ENCODE assay signal across 14 cellular contexts in genomic region chr7:28103984-28104628, GRCh38.
A peak's percentile ranks its signal among the peaks of the same experiment; 100 is the strongest.
DNase-seq lines count a peak whose midpoint lies in the region; ATAC-seq, FAIRE-seq and TF ChIP-seq lines count a peak whose summit lies in the region.
"Had no signal": no experiment of that assay in that cellular context is flagged by ENCODE, and none has a peak within 500 bp of the region (broad histone marks: within the 10 kb centered on the region; RNA-seq: fewer than 3 reads in every experiment).

No MANE protein-coding gene starts in this region.

- TF ChIP-seq POLR2A in body of pancreas (IDR thresholded peaks at IDR 0.05) = no peak
- TF ChIP-seq POLR2A in vagina (IDR thresholded peaks at IDR 0.05) = no peak

- H3K4me3 Mint-ChIP-seq in stimulated activated naive CD8-positive, alpha-beta T cell treated with anti-CD3 and anti-CD28 coated beads, Interleukin-15, amount 100 ng/mL, for 72 hours = no peak overlapping the region
- H3K4me3 Mint-ChIP-seq in memory B cell = no peak overlapping the region

- H3K4me1 ChIP-seq in body of pancreas (peaks cover 18% of the 10 kb centered on the region), vagina (peaks cover 60% of the 10 kb centered on the region)

- H3K9me3 ChIP-seq in body of pancreas (no peaks in the 10 kb centered on the region), vagina (no peaks in the 10 kb centered on the region)
- H3K9me3 ChIP-seq: neutrophil had no signal

- H3K36me3 Mint-ChIP-seq in memory B cell = peaks cover 12% of the 10 kb centered on the region

- H3K27ac ChIP-seq in body of pancreas = no peak overlapping the region
- peak overlapping the region; percentile 71 for H3K27ac ChIP-seq in vagina
- H3K27ac ChIP-seq: neutrophil had no signal

- intact Hi-C loops in body of pancreas (cut with DNase I) = no loop called here
- intact Hi-C loops in vagina (cut with DNase I) = no loop called here

- H3K9me3 Mint-ChIP-seq in stimulated activated naive CD8-positive, alpha-beta T cell treated with anti-CD3 and anti-CD28 coated beads, Interleukin-15, amount 100 ng/mL, for 72 hours = no peaks in the 10 kb centered on the region
- no peaks in the 10 kb centered on the region for H3K9me3 Mint-ChIP-seq in memory B cell

- WGBS in body of pancreas, 2 donors = 41 to 45% methylated on average over 3 of the region's 3 CpGs

- H3K4me3 ChIP-seq in body of pancreas (no peak overlapping the region), vagina (no peak overlapping the region)

- H3K36me3 ChIP-seq in body of pancreas (replicated peaks in 1 of 2; ENCODE audit: insufficient read depth in 1 of 2, low read depth in 2 of 2) (no peaks in the 10 kb centered on the region), vagina (no peaks in the 10 kb centered on the region)
- H3K36me3 ChIP-seq: neutrophil had no signal

- H3K4me1 Mint-ChIP-seq in stimulated activated naive CD8-positive, alpha-beta T cell treated with anti-CD3 and anti-CD28 coated beads, Interleukin-15, amount 100 ng/mL, for 72 hours = peaks cover 27% of the 10 kb centered on the region
- H3K4me1 Mint-ChIP-seq in memory B cell = peaks cover 28% of the 10 kb centered on the region

- no peak for FAIRE-seq in D721Med (lab: Jason Lieb, UNC)

- H3K27me3 ChIP-seq in body of pancreas (no peaks in the 10 kb centered on the region), vagina (no peaks in the 10 kb centered on the region)
- H3K27me3 ChIP-seq: neutrophil had no signal

- peak overlapping the region; percentile 21 to 59 for H3K27ac Mint-ChIP-seq in stimulated activated naive CD8-positive, alpha-beta T cell treated with anti-CD3 and anti-CD28 coated beads, Interleukin-15, amount 100 ng/mL, for 72 hours
- peak overlapping the region; percentile 60 for H3K27ac Mint-ChIP-seq in memory B cell

- no peak for ATAC-seq in stimulated activated naive CD8-positive, alpha-beta T cell treated with anti-CD3 and anti-CD28 coated beads, Interleukin-15, amount 100 ng/mL, for 72 hours
- ATAC-seq in stimulated activated naive CD8-positive, alpha-beta T cell treated with anti-CD3 and anti-CD28 coated beads, Interleukin-15, Interleukin-2, amounts not matched to agents 100 U/mL and 50 U/mL, for 24 hours = no peak
- ATAC-seq in body of pancreas (peak; percentile 27), memory B cell (ENCODE audit: low read depth) (no peak)
- ATAC-seq: left colon had no signal

- DNase-seq in stimulated activated naive CD8-positive, alpha-beta T cell treated with anti-CD3 and anti-CD28 coated beads, Interleukin-15, amount 100 ng/mL, for 72 hours = no peak
- no peak for DNase-seq in stimulated activated naive CD8-positive, alpha-beta T cell treated with anti-CD3 and anti-CD28 coated beads, Interleukin-15, Interleukin-2, amounts not matched to agents 100 U/mL and 50 U/mL, for 24 hours
- peak in 2 of 4 donors; percentile 16 to 32 for DNase-seq in body of pancreas
- no peak for DNase-seq in memory B cell (ENCODE audit: low spot score in 2 of 2)
- DNase-seq in vagina (ENCODE audit: extremely low spot score in 2 of 2) = no peak
- no peak for DNase-seq in NCI-H1105 treated with DMSO at 0.1 percent for 48 hours (lab: John Stamatoyannopoulos, UW)
- no peak for DNase-seq in SW480 (ENCODE audit: low spot score)
- DNase-seq in D721Med (ENCODE audit: insufficient read length, low spot score) = no peak
- DNase-seq: amygdala; DMS79 treated with DMSO at 0.1 percent for 48 hours; left colon; NCI-H1930; NK-92 treated with Interleukin-12 subunit alpha and Interleukin-12 subunit beta, amount 100 ng/mL, for 24 hours had no signal

- TF ChIP-seq CTCF in body of pancreas (IDR thresholded peaks at IDR 0.05) (no peak), vagina (IDR thresholded peaks at IDR 0.05) (no peak), D721Med (IDR thresholded peaks at IDR 0.05; ENCODE audit: insufficient read depth, missing control alignments) (no peak)

- H3K27me3 Mint-ChIP-seq in stimulated activated naive CD8-positive, alpha-beta T cell treated with anti-CD3 and anti-CD28 coated beads, Interleukin-15, amount 100 ng/mL, for 72 hours = no peaks in the 10 kb centered on the region
- no peaks in the 10 kb centered on the region for H3K27me3 Mint-ChIP-seq in memory B cell
